Comparison of ENCODE assay signal across 8 cellular contexts in the genomic region with DNA sequence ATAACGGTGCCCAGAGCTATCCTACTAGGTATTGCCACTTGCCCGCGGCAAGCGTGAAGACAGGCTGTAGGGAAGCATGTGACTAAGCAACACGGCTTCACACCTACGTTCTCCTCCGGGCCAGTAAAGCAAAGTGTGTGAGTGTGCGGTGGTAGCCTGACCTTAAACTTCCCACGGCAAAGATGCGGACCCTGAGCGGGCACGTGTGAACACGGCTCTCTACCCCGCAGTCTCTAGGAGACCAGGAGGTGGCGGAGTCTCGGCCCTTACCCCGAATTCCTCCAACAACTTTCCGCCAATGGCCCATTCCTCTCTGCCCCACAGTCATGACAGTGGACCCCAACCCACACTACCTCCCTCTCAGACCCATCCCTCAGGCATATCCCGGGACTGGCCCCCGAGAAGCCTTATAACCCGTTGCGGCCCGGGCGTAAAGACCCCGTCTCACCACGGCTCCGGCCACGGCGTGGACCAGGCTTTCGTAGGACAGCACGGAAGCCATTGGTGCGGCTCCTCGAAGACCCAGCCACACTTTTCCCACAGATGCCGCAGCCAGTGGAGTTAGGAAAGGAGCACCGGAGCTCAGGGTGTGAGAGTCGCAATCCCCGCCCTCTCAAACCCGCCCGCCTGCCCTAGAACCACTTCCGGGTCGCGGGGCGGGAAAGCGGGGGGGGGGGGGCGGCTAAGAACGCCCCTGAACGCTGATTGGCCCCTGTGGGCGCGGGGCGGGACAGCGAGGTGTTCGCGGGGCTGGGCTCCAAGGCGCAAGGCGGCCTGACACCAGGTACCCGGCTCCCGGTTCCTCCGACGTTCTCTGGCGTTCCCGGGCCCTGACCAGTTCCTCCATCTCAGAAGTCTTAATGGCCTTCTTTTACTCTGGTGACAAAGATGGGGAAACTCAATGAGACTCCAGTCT. TPM values are rescaled to one million over a fixed set of nuclear protein-coding genes. Genes with fewer than 3 reads are reported as not detected.
DNase-seq lines count a peak whose midpoint lies in the region; ATAC-seq and TF ChIP-seq lines count a peak whose summit lies in the region.

A gene with protein sequence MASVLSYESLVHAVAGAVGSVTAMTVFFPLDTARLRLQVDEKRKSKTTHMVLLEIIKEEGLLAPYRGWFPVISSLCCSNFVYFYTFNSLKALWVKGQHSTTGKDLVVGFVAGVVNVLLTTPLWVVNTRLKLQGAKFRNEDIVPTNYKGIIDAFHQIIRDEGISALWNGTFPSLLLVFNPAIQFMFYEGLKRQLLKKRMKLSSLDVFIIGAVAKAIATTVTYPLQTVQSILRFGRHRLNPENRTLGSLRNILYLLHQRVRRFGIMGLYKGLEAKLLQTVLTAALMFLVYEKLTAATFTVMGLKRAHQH (minus strand): TSS at position 600 of the 916 bp plus-strand sequence. CDS start 98 bp downstream, at position 502.

- peaks cover 36% of the 10 kb centered on the region for H3K4me1 Mint-ChIP-seq in activated naive CD8-positive, alpha-beta T cell treated with anti-CD3 and anti-CD28 coated beads, Interleukin-2, amount 50 U/mL, for 24 hours

- peak in 7 of 9 donors; percentile 23 to 59 (median 50) for TF ChIP-seq CTCF in heart right ventricle (IDR thresholded peaks at IDR 0.05)
- TF ChIP-seq CTCF in transverse colon (IDR thresholded peaks at IDR 0.05), result peak; percentile 28 to 68 (median 49)

- no peak for TF ChIP-seq EP300 in transverse colon (IDR thresholded peaks at IDR 0.05; ENCODE audit: low read depth)

- H3K4me1 ChIP-seq in heart right ventricle, result peaks cover 3 to 34% (median 27%) of the 10 kb centered on the region in 9 donors
- peaks cover 10 to 24% (median 22%) of the 10 kb centered on the region in 4 donors for H3K4me1 ChIP-seq in transverse colon

- DNase-seq in GM04503 (ENCODE audit: low read depth) (peak; percentile 18), NCI-H1417 treated with DMSO at 0.1 percent for 48 hours (lab: John Stamatoyannopoulos, UW) (peak; percentile 19), T follicular helper cell (ENCODE audit: low read depth) (peak; percentile 83), heart right ventricle (peak; percentile 89 to 90), posterior cingulate gyrus (peak; percentile 81 to 98 (median 89)), transverse colon (peak; percentile 93)
- peak; percentile 89 for DNase-seq in activated naive CD8-positive, alpha-beta T cell treated with anti-CD3 and anti-CD28 coated beads, Interleukin-2, amount 50 U/mL, for 24 hours

- TF ChIP-seq POLR2A in transverse colon (IDR thresholded peaks at IDR 0.05), result peak; percentile 48

- H3K27ac ChIP-seq in heart right ventricle (peak within 1 kb of the TSS in 9 of 10 donors; percentile 48 to 89 (median 74)), transverse colon (peak within 1 kb of the TSS; percentile 80 to 88 (median 84))

- no peaks in the 10 kb centered on the region for H3K9me3 Mint-ChIP-seq in activated naive CD8-positive, alpha-beta T cell treated with anti-CD3 and anti-CD28 coated beads, Interleukin-2, amount 50 U/mL, for 24 hours

- peak within 1 kb of the TSS; percentile 90 for H3K4me3 Mint-ChIP-seq in activated naive CD8-positive, alpha-beta T cell treated with anti-CD3 and anti-CD28 coated beads, Interleukin-2, amount 50 U/mL, for 24 hours

- H3K4me3 ChIP-seq in heart right ventricle (peak within 1 kb of the TSS; percentile 75 to 99 (median 90)), transverse colon (peak within 1 kb of the TSS; percentile 67 to 97 (median 81))

- H3K27me3 Mint-ChIP-seq in activated naive CD8-positive, alpha-beta T cell treated with anti-CD3 and anti-CD28 coated beads, Interleukin-2, amount 50 U/mL, for 24 hours, result no peaks in the 10 kb centered on the region

- in situ Hi-C loops in transverse colon (cut with MboI; ENCODE audit: low pct_ligation_motif_present in 1 of 4, low pct_unique_long_range_greater_than_20kb in 1 of 4, low sequenced_read_pairs in 3 of 4), result no loop called here

- H3K27me3 ChIP-seq in heart right ventricle, result no peaks in the 10 kb centered on the region
- H3K27me3 ChIP-seq in transverse colon, result no peaks in the 10 kb centered on the region

- intact Hi-C loops in heart right ventricle (cut with DNase I) (loop anchor here in 1 of 10 donors (5.0 kb wide), 2 partner anchors 38 to 152 kb away; a partner anchor contains a TSS), posterior cingulate gyrus (cut with DNase I) (loop anchor here (2.0 to 10.0 kb wide), 2 partner anchors 38 to 76 kb away; a partner anchor contains a TSS), transverse colon (cut with DNase I; ENCODE audit: low total_unique reads) (no loop called here)

- H3K27ac Mint-ChIP-seq in activated naive CD8-positive, alpha-beta T cell treated with anti-CD3 and anti-CD28 coated beads, Interleukin-2, amount 50 U/mL, for 24 hours, result peak within 1 kb of the TSS; percentile 93

- peaks cover 24% of the 10 kb centered on the region for H3K36me3 Mint-ChIP-seq in activated naive CD8-positive, alpha-beta T cell treated with anti-CD3 and anti-CD28 coated beads, Interleukin-2, amount 50 U/mL, for 24 hours (ENCODE audit: low read depth)

- H3K36me3 ChIP-seq in heart right ventricle (peaks cover 0 to 31% (median 10%) of the 10 kb centered on the region in 9 donors), transverse colon (peaks cover 0 to 5% (median 2%) of the 10 kb centered on the region in 4 donors)

- ATAC-seq in HG02588 (IDR thresholded peaks at IDR 0.05; ENCODE audit: unreplicated experiment), result peak; percentile 80
- ATAC-seq in activated naive CD8-positive, alpha-beta T cell treated with anti-CD3 and anti-CD28 coated beads, Interleukin-2, amount 50 U/mL, for 24 hours, result peak; percentile 89
- peak; percentile 98 to 99 (median 98) for ATAC-seq in heart right ventricle

- 0 to 1% methylated on average over 45 to 59 of the region's 61 CpGs for WGBS in heart right ventricle, 2 donors
- WGBS in transverse colon (ENCODE audit: low coverage in 1 of 2), 2 donors, result 1% methylated on average over 57 of the region's 61 CpGs; no CpG with 5 or more reads in 1 of the 2 donors

- no peaks in the 10 kb centered on the region for H3K9me3 ChIP-seq in heart right ventricle
- no peaks in the 10 kb centered on the region for H3K9me3 ChIP-seq in transverse colon

RNA-seq across cellular contexts. Expression of the gene that starts here (rescaled TPM):
- total RNA-seq in heart right ventricle (1 to 10 TPM; 2.5 to 5.6 (median 4.0) TPM), transverse colon (10 to 100 TPM in 3 of 4 donors, 1 to 10 TPM in 1; 8.0 to 20.2 (median 12.5) TPM)
- 1 to 10 TPM; 7.2 to 8.6 TPM for polyA plus RNA-seq in heart right ventricle

Comparison
In these comparisons a context has a peak if more than half of its experiments do, and no peak if none do; other contexts are left out.
1. Peak in every context shown above with its lines: DNase-seq, ATAC-seq, H3K4me3 ChIP-seq and H3K27ac ChIP-seq.
2. DNase-seq: peak in every context shown above with its lines; median percentile 93 in transverse colon; 90 in heart right ventricle; 89 in activated naive CD8-positive, alpha-beta T cell treated with anti-CD3 and anti-CD28 coated beads, Interleukin-2, amount 50 U/mL, for 24 hours; 89 in posterior cingulate gyrus; 83 in T follicular helper cell; 19 in NCI-H1417 treated with DMSO at 0.1 percent for 48 hours; 18 in GM04503.